8 cellular contexts compared by ENCODE assay signal in genomic region chr5:472656-473343, GRCh38. TPM values are rescaled to one million over a fixed set of nuclear protein-coding genes. Genes with fewer than 3 reads are reported as not detected.
DNase-seq lines count a peak whose midpoint lies in the region; ATAC-seq lines count a peak whose summit lies in the region.

No MANE protein-coding gene starts in this region.

- H3K4me1 ChIP-seq in CD4-positive, CD25-positive, alpha-beta regulatory T cell (ENCODE audit: control insufficient read depth, insufficient read depth, low read length, poor library complexity, severe bottlenecking): peaks cover 35% of the 10 kb centered on the region

- H3K9me3 Mint-ChIP-seq in CD4-positive, CD25-positive, alpha-beta regulatory T cell: no peaks in the 10 kb centered on the region

- H3K27ac Mint-ChIP-seq in CD4-positive, CD25-positive, alpha-beta regulatory T cell: peak overlapping the region in 1 of 3 donors; percentile 32

- peak overlapping the region; percentile 78 for H3K27ac ChIP-seq in CD4-positive, CD25-positive, alpha-beta regulatory T cell (ENCODE audit: insufficient read depth, low read length, poor library complexity, severe bottlenecking)

- peak overlapping the region; percentile 58 for H3K4me3 ChIP-seq in CD4-positive, CD25-positive, alpha-beta regulatory T cell (ENCODE audit: low read depth, low read length)

- H3K36me3 ChIP-seq in CD4-positive, CD25-positive, alpha-beta regulatory T cell (ENCODE audit: control insufficient read depth, insufficient read depth, low read length): peaks cover 12% of the 10 kb centered on the region

- peak; percentile 83 to 85 for ATAC-seq in CD4-positive, CD25-positive, alpha-beta regulatory T cell (ENCODE audit: low read depth in 2 of 2)
- ATAC-seq in GM19395 (IDR thresholded peaks at IDR 0.05; ENCODE audit: unreplicated experiment): peak; percentile 69
- peak; percentile 65 for ATAC-seq in HG03521 (IDR thresholded peaks at IDR 0.05; ENCODE audit: unreplicated experiment)

- H3K36me3 Mint-ChIP-seq in CD4-positive, CD25-positive, alpha-beta regulatory T cell: no peaks in the 10 kb centered on the region

- peak overlapping the region; percentile 54 to 88 (median 86) for H3K4me3 Mint-ChIP-seq in CD4-positive, CD25-positive, alpha-beta regulatory T cell

- no peaks in the 10 kb centered on the region for H3K27me3 ChIP-seq in CD4-positive, CD25-positive, alpha-beta regulatory T cell (ENCODE audit: control insufficient read depth, insufficient read depth, low read length)

- DNase-seq in CD4-positive, CD25-positive, alpha-beta regulatory T cell: peak; percentile 88 to 90 (median 88)
- DNase-seq in NCI-H82 (lab: John Stamatoyannopoulos, UW): peak; percentile 90
- DNase-seq in activated CD8-positive, alpha-beta memory T cell treated with anti-CD3 and anti-CD28 coated beads for 1 hour (ENCODE audit: extremely low read depth in 1 of 2, low read depth in 1 of 2): peak; percentile 58 to 85
- DNase-seq in effector CD8-positive, alpha-beta T cell (lab: John Stamatoyannopoulos, UW): peak; percentile 80
- DNase-seq in medulla oblongata (ENCODE audit: extremely low spot score): peak; percentile 87
- peak; percentile 78 to 90 (median 81) for DNase-seq in stimulated activated CD4-positive, alpha-beta T cell treated with anti-CD3 and anti-CD28 coated beads, TNF-alpha, amount 100 ng/mL, for 48 hours (ENCODE audit: low read depth in 3 of 3)

- peaks cover 0 to 31% (median 12%) of the 10 kb centered on the region in 4 donors for H3K4me1 Mint-ChIP-seq in CD4-positive, CD25-positive, alpha-beta regulatory T cell

- no peaks in the 10 kb centered on the region for H3K9me3 ChIP-seq in CD4-positive, CD25-positive, alpha-beta regulatory T cell (ENCODE audit: control insufficient read depth in 2 of 2, low read length in 2 of 2)

- H3K27me3 Mint-ChIP-seq in CD4-positive, CD25-positive, alpha-beta regulatory T cell: peaks cover 16% of the 10 kb centered on the region

RNA-seq across cellular contexts. Expression of gene EXOC3, which starts 29.8 kb away (rescaled TPM):
- 95.4 TPM for total RNA-seq in CD4-positive, CD25-positive, alpha-beta regulatory T cell
- polyA plus RNA-seq in CD4-positive, CD25-positive, alpha-beta regulatory T cell: 10 to 100 TPM; 23.3 to 52.4 (median 31.9) TPM

RNA-seq across cellular contexts. Expression of gene SLC9A3, which starts 51.4 kb away (rescaled TPM):
- total RNA-seq in CD4-positive, CD25-positive, alpha-beta regulatory T cell: 2.0 TPM
- polyA plus RNA-seq in CD4-positive, CD25-positive, alpha-beta regulatory T cell: 1 to 10 TPM; 2.6 to 3.1 (median 2.9) TPM

Comparison
In these comparisons a context has a peak if more than half of its experiments do, and no peak if none do; other contexts are left out.
1. Peak in every context shown above with its lines: DNase-seq, ATAC-seq, H3K4me3 ChIP-seq and H3K27ac ChIP-seq.